Comparison of ENCODE assay signal across 22 cellular contexts in the genomic region with DNA sequence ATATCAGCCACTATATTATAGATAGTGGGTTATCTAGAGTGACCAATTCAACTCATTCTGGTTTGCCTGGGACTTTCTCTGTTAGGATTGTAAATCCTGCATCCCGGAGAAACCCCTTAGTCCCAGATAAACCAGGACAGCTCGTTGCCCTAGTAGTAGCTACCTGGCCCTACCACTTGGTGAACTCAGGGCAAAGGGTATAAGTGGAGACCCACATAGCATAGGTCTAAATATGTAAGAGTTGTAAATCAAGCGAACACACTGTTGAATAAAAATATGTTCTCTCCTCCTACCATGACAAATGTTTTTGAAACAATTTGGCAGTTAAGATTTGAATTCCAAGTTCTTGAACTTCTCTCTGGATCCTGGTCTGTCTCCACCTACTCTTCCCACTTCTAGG. TPM values are rescaled to one million over a fixed set of nuclear protein-coding genes. Genes with fewer than 3 reads are reported as not detected.
A peak's percentile ranks its signal among the peaks of the same experiment; 100 is the strongest.
DNase-seq lines count a peak whose midpoint lies in the region; ATAC-seq and TF ChIP-seq lines count a peak whose summit lies in the region.
"Had no signal": no experiment of that assay in that cellular context is flagged by ENCODE, and none has a peak within 500 bp of the region (broad histone marks: within the 10 kb centered on the region; RNA-seq: fewer than 3 reads in every experiment).

No MANE protein-coding gene starts in this region.

- no TSS peak for BruUV-seq in IMR-90 (replicated peaks; lab: Mats Ljungman, UMichigan)

- no peak overlapping the region for H2AFZ ChIP-seq in IMR-90 (replicated peaks; ENCODE audit: low read length, poor library complexity)
- H2AFZ ChIP-seq in osteoblast (ENCODE audit: low read length): no peak overlapping the region
- H2AFZ ChIP-seq: PC-9 had no signal

- H2AK5ac ChIP-seq in IMR-90 (ENCODE audit: low read depth, low read length): no peak overlapping the region; the same call in 1 of the 2 replicates

- no CpG with 5 or more reads among the region's 3 CpGs for WGBS in IMR-90 (ENCODE audit: extremely low coverage in 2 of 2, insufficient read length in 1 of 2), 2 experiments
- 88% methylated on average over 3 of the region's 3 CpGs for WGBS in esophagus muscularis mucosa

- no peaks in the 10 kb centered on the region for H3K4me1 Mint-ChIP-seq in activated CD8-positive, alpha-beta memory T cell treated with anti-CD3 and anti-CD28 coated beads, Interleukin-2, amount 10 ng/mL, durations not matched to agents 7 days and 5 days
- H3K4me1 Mint-ChIP-seq: B cell had no signal

- H4K91ac ChIP-seq in IMR-90 (ENCODE audit: insufficient read depth, low read depth, low read length): no peak overlapping the region

- intact Hi-C loops in IMR-90 (cut with micrococcal nuclease): no loop called here
- intact Hi-C loops in esophagus muscularis mucosa (cut with DNase I): no loop called here

- no peak overlapping the region for H3K4me3 Mint-ChIP-seq in activated CD8-positive, alpha-beta memory T cell treated with anti-CD3 and anti-CD28 coated beads, Interleukin-2, amount 10 ng/mL, durations not matched to agents 7 days and 5 days
- H3K4me3 Mint-ChIP-seq: B cell, CD14-positive monocyte, HFFc6 had no signal

- no peaks in the 10 kb centered on the region for H3K79me2 ChIP-seq in osteoblast (ENCODE audit: insufficient read depth, low read length)

- H3K14ac ChIP-seq in IMR-90 (replicated peaks; ENCODE audit: low read depth, low read length): no peak overlapping the region

- 0 out of 3 replicates have a peak overlapping the region, but pooled peaks have one; percentile 10 for H2BK15ac ChIP-seq in IMR-90 (ENCODE audit: low read depth, low read length)

- no peak for TF ChIP-seq EP300 in esophagus muscularis mucosa (IDR thresholded peaks at IDR 0.05)

- POLR2A ChIA-PET in IMR-90 (lab: Charles Lee; ENCODE audit: unreplicated experiment): no interaction called here

- H4K20me1 ChIP-seq in IMR-90 (ENCODE audit: insufficient read depth, low read length) (no peaks in the 10 kb centered on the region), osteoblast (ENCODE audit: insufficient read depth, low read length) (no peaks in the 10 kb centered on the region)

- TF ChIP-seq CTCF in IMR-90 (conservative IDR thresholded peaks at IDR 0.05; ENCODE audit: low read depth, low read length): no peak
- no peak for TF ChIP-seq CTCF in esophagus muscularis mucosa (IDR thresholded peaks at IDR 0.05)
- no peak for TF ChIP-seq CTCF in osteoblast (IDR thresholded peaks at IDR 0.05; ENCODE audit: extremely low read depth, low read depth, low read length)
- TF ChIP-seq CTCF in thoracic aorta (IDR thresholded peaks at IDR 0.05): no peak

- no peaks in the 10 kb centered on the region for H3K9me3 Mint-ChIP-seq in activated CD8-positive, alpha-beta memory T cell treated with anti-CD3 and anti-CD28 coated beads, Interleukin-2, amount 10 ng/mL, durations not matched to agents 7 days and 5 days (ENCODE audit: low read depth)

- H3K27me3 ChIP-seq in IMR-90 (ENCODE audit: control insufficient read depth, insufficient read depth, low read length) (no peaks in the 10 kb centered on the region), esophagus muscularis mucosa (no peaks in the 10 kb centered on the region), osteoblast (ENCODE audit: insufficient read depth, low read length) (no peaks in the 10 kb centered on the region), thoracic aorta (replicated peaks; ENCODE audit: insufficient read depth) (no peaks in the 10 kb centered on the region)

- DNase-seq in IMR-90: no peak
- no peak for DNase-seq in esophagus muscularis mucosa (ENCODE audit: extremely low spot score)
- no peak for DNase-seq in osteoblast (ENCODE audit: insufficient read length, low spot score, missing footprints)
- DNase-seq in thoracic aorta (ENCODE audit: low spot score): no peak
- DNase-seq in activated CD8-positive, alpha-beta memory T cell treated with anti-CD3 and anti-CD28 coated beads, Interleukin-2, amount 10 ng/mL, durations not matched to agents 7 days and 5 days: no peak
- DNase-seq in AG08396 (ENCODE audit: low spot score): no peak
- DNase-seq: EL, GF-D8, HFFc6, MM.1S, NCI-H1048, NCI-H1436, NCI-H187 treated with DMSO at 0.1 percent for 48 hours, NCI-H2107, NCI-H510A, PC-9, SIG-M5 had no signal

- H3K23ac ChIP-seq in IMR-90 (ENCODE audit: low read depth, low read length): no peak overlapping the region

- peak overlapping the region; percentile 42; the same call in 1 of the 2 replicates for H3K4ac ChIP-seq in IMR-90 (ENCODE audit: low read depth, low read length)

- H2AK9ac ChIP-seq in IMR-90 (replicated peaks; ENCODE audit: low read depth, low read length, poor library complexity): no peak overlapping the region

- H2BK120ac ChIP-seq in IMR-90 (ENCODE audit: low read depth, low read length): no peak overlapping the region

- no peak overlapping the region for H3K4me3 ChIP-seq in IMR-90 (ENCODE audit: insufficient read depth, low read depth, low read length)
- H3K4me3 ChIP-seq in esophagus muscularis mucosa: no peak overlapping the region
- no peak overlapping the region for H3K4me3 ChIP-seq in osteoblast (ENCODE audit: insufficient read depth, low read length)
- H3K4me3 ChIP-seq in thoracic aorta: no peak overlapping the region
- H3K4me3 ChIP-seq: K562, PC-9 had no signal

- CTCF ChIA-PET in IMR-90 (lab: Yijun Ruan, JAX): no interaction called here
- CTCF ChIA-PET in activated CD8-positive, alpha-beta memory T cell treated with anti-CD3 and anti-CD28 coated beads, Interleukin-2, amount 10 ng/mL, durations not matched to agents 7 days and 5 days (lab: Charles Lee): no interaction called here

- H3K4me1 ChIP-seq in IMR-90 (ENCODE audit: control insufficient read depth, insufficient read depth, low read length): peaks cover 22% of the 10 kb centered on the region
- peaks cover 34 to 48% (median 43%) of the 10 kb centered on the region in 4 donors for H3K4me1 ChIP-seq in esophagus muscularis mucosa
- H3K4me1 ChIP-seq in osteoblast (ENCODE audit: insufficient read depth, low read length): peaks cover 49% of the 10 kb centered on the region
- peaks cover 45 to 100% of the 10 kb centered on the region in 2 donors for H3K4me1 ChIP-seq in thoracic aorta (ENCODE audit: control insufficient read depth in 1 of 2, low read depth in 2 of 2)

- no peak overlapping the region for H2BK5ac ChIP-seq in IMR-90 (ENCODE audit: low read depth, low read length, poor library complexity, severe bottlenecking)

- peaks cover 13% of the 10 kb centered on the region for H3K9me1 ChIP-seq in IMR-90 (ENCODE audit: insufficient read depth, low read length)

- no peak overlapping the region for H3K56ac ChIP-seq in IMR-90 (ENCODE audit: extremely low read depth, insufficient read depth, low read length)

- no peaks in the 10 kb centered on the region for H3K79me1 ChIP-seq in IMR-90 (ENCODE audit: low read depth in 1 of 2, low read length in 2 of 2)

- H3K9me3 ChIP-seq in IMR-90 (ENCODE audit: control insufficient read depth, insufficient read depth, low read length) (peaks cover 5% of the 10 kb centered on the region; the same call in 1 of the 2 replicates), esophagus muscularis mucosa (peaks cover 0 to 5% (median 0%) of the 10 kb centered on the region in 4 donors), osteoblast (ENCODE audit: low read depth, low read length) (no peaks in the 10 kb centered on the region), thoracic aorta (no peaks in the 10 kb centered on the region)

- H4K8ac ChIP-seq in IMR-90 (ENCODE audit: low read depth in 2 of 2, low read length in 2 of 2): no peak overlapping the region

- peak overlapping the region; percentile 10; the same call in 1 of the 2 replicates for H2BK20ac ChIP-seq in IMR-90 (ENCODE audit: low read depth, low read length)

- H3K27ac Mint-ChIP-seq in activated CD8-positive, alpha-beta memory T cell treated with anti-CD3 and anti-CD28 coated beads, Interleukin-2, amount 10 ng/mL, durations not matched to agents 7 days and 5 days: no peak overlapping the region
- H3K27ac Mint-ChIP-seq: B cell, CD14-positive monocyte, HFFc6 had no signal

- no peak overlapping the region for H3K9ac ChIP-seq in IMR-90 (ENCODE audit: low read depth, low read length)

- in situ Hi-C loops in IMR-90 (cut with MboI; ENCODE audit: low sequenced_read_pairs): no loop called here

- no peak overlapping the region for H4K5ac ChIP-seq in IMR-90 (ENCODE audit: low read depth, low read length)

- dilution Hi-C loops in IMR-90 (cut with HindIII; ENCODE audit: low sequenced_read_pairs, unreplicated experiment): no loop called here

- no peak overlapping the region for H3K18ac ChIP-seq in IMR-90 (ENCODE audit: low read depth, low read length)

- H3K27ac ChIP-seq in IMR-90 (ENCODE audit: insufficient read depth, low read length) (no peak overlapping the region), esophagus muscularis mucosa (replicated peaks in 1 of 4) (peak overlapping the region in 3 of 4 donors; percentile 40 to 66 (median 64)), osteoblast (ENCODE audit: low read depth, low read length) (peak overlapping the region; percentile 89), thoracic aorta (peak overlapping the region; percentile 92 to 96)
- H3K27ac ChIP-seq: PC-9 had no signal

- TF ChIP-seq POLR2A in IMR-90 (IDR thresholded peaks at IDR 0.05; ENCODE audit: low read depth, low read length) (no peak), esophagus muscularis mucosa (IDR thresholded peaks at IDR 0.05; ENCODE audit: low read depth) (no peak)

- TF ChIP-seq RAD21 in IMR-90 (IDR thresholded peaks at IDR 0.05; ENCODE audit: low read length): no peak

- H3K27me3 Mint-ChIP-seq in activated CD8-positive, alpha-beta memory T cell treated with anti-CD3 and anti-CD28 coated beads, Interleukin-2, amount 10 ng/mL, durations not matched to agents 7 days and 5 days: no peaks in the 10 kb centered on the region
- H3K27me3 Mint-ChIP-seq: B cell had no signal

- H3K4me2 ChIP-seq in IMR-90 (ENCODE audit: low read depth, low read length) (no peak overlapping the region), osteoblast (ENCODE audit: insufficient read depth, low read length) (no peak overlapping the region)
- H3K4me2 ChIP-seq: PC-9 had no signal

- H3K36me3 Mint-ChIP-seq in activated CD8-positive, alpha-beta memory T cell treated with anti-CD3 and anti-CD28 coated beads, Interleukin-2, amount 10 ng/mL, durations not matched to agents 7 days and 5 days: no peaks in the 10 kb centered on the region
- H3K36me3 Mint-ChIP-seq: CD14-positive monocyte had no signal

- ATAC-seq in IMR-90 (ENCODE audit: low read depth): no peak
- ATAC-seq in thoracic aorta (ENCODE audit: insufficient number of reproducible peaks, low FRiP score, low read depth): no peak
- ATAC-seq in GM18519 (IDR thresholded peaks at IDR 0.05; ENCODE audit: low FRiP score, unreplicated experiment): no peak
- no peak for ATAC-seq in activated CD8-positive, alpha-beta memory T cell treated with anti-CD3 and anti-CD28 coated beads, Interleukin-2, amount 10 ng/mL, durations not matched to agents 7 days and 5 days
- no peak for ATAC-seq in HG02588 (IDR thresholded peaks at IDR 0.05; ENCODE audit: unreplicated experiment)
- ATAC-seq: K562 had no signal

- H3K36me3 ChIP-seq in IMR-90 (ENCODE audit: control insufficient read depth, insufficient read depth, low read length): no peaks in the 10 kb centered on the region
- no peaks in the 10 kb centered on the region for H3K36me3 ChIP-seq in esophagus muscularis mucosa
- H3K36me3 ChIP-seq in osteoblast (ENCODE audit: insufficient read depth, low read length): no peaks in the 10 kb centered on the region
- no peaks in the 10 kb centered on the region for H3K36me3 ChIP-seq in thoracic aorta

RNA-seq across cellular contexts. Expression of gene LMCD1, which starts 15.7 kb away (rescaled TPM):
- total RNA-seq in IMR-90 (2012; rRNA removed) (33.6 and 50.0 TPM in 2 replicates), esophagus muscularis mucosa (100 to 1,000 TPM in 2 of 4 donors, 10 to 100 TPM in 2; 43.2 to 576 (median 131) TPM), osteoblast (213 and 294 TPM in 2 replicates), thoracic aorta (100 to 1,000 TPM; 813 to 852 TPM)
- polyA plus RNA-seq in IMR-90 (2012; rRNA removed): 43.1 and 53.8 TPM in 2 replicates
- polyA plus RNA-seq in IMR-90 (2012; cell fraction: cytosol; rRNA removed): 47.4 and 70.5 TPM in 2 replicates
- polyA plus RNA-seq in IMR-90 (2012; cell fraction: nucleus; rRNA removed; ENCODE audit: low replicate concordance): 28.7 and 43.9 TPM in 2 replicates
- 10 to 100 TPM in 1 of 2 experiments, 1 to 10 TPM in 1; 2.3 to 10.0 TPM for total RNA-seq in activated CD8-positive, alpha-beta memory T cell treated with anti-CD3 and anti-CD28 coated beads, Interleukin-2, amount 10 ng/mL, durations not matched to agents 7 days and 5 days
- total RNA-seq: K562 had no signal
